Comparison of ENCODE assay signal across 8 cellular contexts in genomic region chr11:73306977-73307322, GRCh38.
A peak's percentile ranks its signal among the peaks of the same experiment; 100 is the strongest.
DNase-seq lines count a peak whose midpoint lies in the region; ATAC-seq and TF ChIP-seq lines count a peak whose summit lies in the region.

No MANE protein-coding gene starts in this region.

- ATAC-seq in GM19397 (IDR thresholded peaks at IDR 0.05; ENCODE audit: unreplicated experiment) = no peak

- H3K36me3 ChIP-seq in MM.1S (replicated peaks; ENCODE audit: insufficient read depth, low read length) = no peaks in the 10 kb centered on the region
- H3K36me3 ChIP-seq in duodenal mucosa (ENCODE audit: control insufficient read depth in 1 of 2, insufficient read depth in 2 of 2, low read length in 2 of 2) = no peaks in the 10 kb centered on the region

- no peaks in the 10 kb centered on the region for H3K9me3 ChIP-seq in MM.1S (replicated peaks; ENCODE audit: insufficient read depth, low read length)
- no peaks in the 10 kb centered on the region for H3K9me3 ChIP-seq in duodenal mucosa (ENCODE audit: control insufficient read depth in 1 of 2, low read length in 2 of 2)

- no peaks in the 10 kb centered on the region for H3K9me2 ChIP-seq in MM.1S (replicated peaks; ENCODE audit: insufficient read depth, low read length)

- H2AFZ ChIP-seq in MM.1S (ENCODE audit: low read length) = peak overlapping the region; percentile 81

- H3F3A ChIP-seq in MM.1S (ENCODE audit: insufficient read depth, low read length) = no peaks in the 10 kb centered on the region; the same call in 1 of the 2 replicates

- no peaks in the 10 kb centered on the region for H3K9me3 Mint-ChIP-seq in nephron progenitor cell

- H3K4me2 ChIP-seq in MM.1S (ENCODE audit: low read depth, low read length) = peak overlapping the region; percentile 75

- peak overlapping the region; percentile 5; the same call in 1 of the 2 replicates for H3K9ac ChIP-seq in MM.1S (ENCODE audit: low read length)
- peak overlapping the region in 1 of 2 donors; percentile 32 for H3K9ac ChIP-seq in duodenal mucosa (ENCODE audit: low read depth in 1 of 2, low read length in 2 of 2)

- peaks cover 3% of the 10 kb centered on the region for H3K27me3 Mint-ChIP-seq in nephron progenitor cell (ENCODE audit: low read depth, poor library complexity)

- peak overlapping the region; percentile 81 for H3K27ac Mint-ChIP-seq in nephron progenitor cell

- peaks cover 42% of the 10 kb centered on the region for H3K4me1 Mint-ChIP-seq in nephron progenitor cell

- TF ChIP-seq CTCF in C4-2B (conservative IDR thresholded peaks at IDR 0.05) (no peak), MM.1S (IDR thresholded peaks at IDR 0.05; ENCODE audit: low read length) (no peak), nephron progenitor cell (IDR thresholded peaks at IDR 0.05) (no peak)

- DNase-seq in MM.1S (no peak), nephron progenitor cell (no peak), Kasumi-1 (lab: John Stamatoyannopoulos, UW) (no peak)
- DNase-seq in stimulated activated CD4-positive, alpha-beta T cell treated with anti-CD3 and anti-CD28 coated beads, Interleukin-4, amount 100 ng/mL, for 24 hours = no peak
- no peak for DNase-seq in effector CD4-positive, alpha-beta T cell

- H3K4me3 ChIP-seq in MM.1S (ENCODE audit: low read length) = peak overlapping the region; percentile 89
- peak overlapping the region; percentile 13 to 56 for H3K4me3 ChIP-seq in duodenal mucosa (ENCODE audit: low read depth in 1 of 2, low read length in 2 of 2)

- H3K27ac ChIP-seq in C4-2B = peak overlapping the region; percentile 64
- no peak overlapping the region for H3K27ac ChIP-seq in MM.1S (ENCODE audit: low read length)
- H3K27ac ChIP-seq in duodenal mucosa (ENCODE audit: low read depth, low read length) = peak overlapping the region; percentile 34

- H3K4me1 ChIP-seq in MM.1S (ENCODE audit: low read length) = no peaks in the 10 kb centered on the region
- H3K4me1 ChIP-seq in duodenal mucosa (ENCODE audit: control insufficient read depth in 1 of 2, insufficient read depth in 2 of 2, low read length in 2 of 2) = peaks cover 12 to 17% of the 10 kb centered on the region in 2 donors

- peak overlapping the region; percentile 77 for H3K4me3 Mint-ChIP-seq in nephron progenitor cell

- H3K27me3 ChIP-seq in MM.1S (replicated peaks; ENCODE audit: insufficient read depth, low read length) (peaks cover 6% of the 10 kb centered on the region; the same call in 1 of the 2 replicates), duodenal mucosa (ENCODE audit: control insufficient read depth in 1 of 2, insufficient read depth in 2 of 2, low read length in 2 of 2) (peaks cover 3 to 4% of the 10 kb centered on the region in 2 donors)

- H4K20me1 ChIP-seq in MM.1S (ENCODE audit: insufficient read depth, low read length) = no peaks in the 10 kb centered on the region

- H3K36me3 Mint-ChIP-seq in nephron progenitor cell (ENCODE audit: low read depth) = no peaks in the 10 kb centered on the region

- no peaks in the 10 kb centered on the region for H3K79me2 ChIP-seq in MM.1S (ENCODE audit: low read length)
